Comparison of ENCODE assay signal across 8 cellular contexts in the genomic region with DNA sequence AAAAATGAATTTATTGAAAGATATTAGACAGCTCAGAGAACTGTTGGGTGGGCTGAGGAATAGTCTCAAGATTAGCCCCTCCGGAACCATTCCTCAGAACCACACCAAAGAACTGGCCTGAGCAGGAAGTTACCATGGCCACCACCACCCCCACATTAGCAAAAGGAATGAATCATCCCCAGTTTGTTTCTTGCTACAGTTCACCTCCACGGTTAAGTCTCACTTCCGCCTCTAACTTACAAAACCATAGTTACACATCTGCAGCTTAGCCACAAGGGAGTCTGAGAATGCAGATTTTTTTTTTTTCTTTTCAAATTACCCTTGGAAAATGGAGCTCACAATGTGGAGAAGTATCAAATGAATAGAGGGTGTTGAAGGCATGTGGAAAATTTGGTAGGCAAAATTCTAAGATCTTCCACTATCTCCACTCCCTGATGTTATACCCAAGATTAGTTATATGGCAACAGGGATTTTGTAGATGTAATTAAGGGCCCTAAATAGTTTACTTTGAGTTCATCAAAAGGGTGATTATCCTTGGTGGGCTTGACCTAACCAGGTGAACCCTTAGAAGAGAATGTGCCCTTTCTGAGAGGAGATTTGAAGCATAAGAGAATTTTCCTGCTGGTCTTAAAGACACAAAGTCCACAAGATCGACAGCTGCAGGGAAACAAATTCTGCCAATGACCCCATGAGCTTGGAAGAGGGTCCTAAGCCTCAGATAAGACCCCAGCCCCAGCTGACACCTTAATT.
DNase-seq lines count a peak whose midpoint lies in the region; ATAC-seq and TF ChIP-seq lines count a peak whose summit lies in the region.

No MANE protein-coding gene starts in this region.

- TF ChIP-seq CTCF in BE2C (IDR thresholded peaks at IDR 0.05; ENCODE audit: low read depth, low read length) = no peak

- peaks cover 8% of the 10 kb centered on the region for H3K4me1 ChIP-seq in BE2C

- H3K27me3 ChIP-seq in BE2C = no peaks in the 10 kb centered on the region

- no peaks in the 10 kb centered on the region for H3K9me3 ChIP-seq in BE2C

- no peak overlapping the region for H3K4me3 ChIP-seq in BE2C (ENCODE audit: low read depth, low read length)

- ATAC-seq in GM21529 (IDR thresholded peaks at IDR 0.05; ENCODE audit: unreplicated experiment) = peak; percentile 100

- no peaks in the 10 kb centered on the region for H3K36me3 ChIP-seq in BE2C

- DNase-seq in GM03348 (ENCODE audit: low spot score) (peak; percentile 73), HT1080 (ENCODE audit: low read depth) (peak; percentile 98), germinal center (ENCODE audit: low spot score) (peak; percentile 44), stromal cell of bone marrow (ENCODE audit: low read depth) (peak; percentile 83), foreskin melanocyte (no peak), BE2C (no peak)
- DNase-seq in activated CD4-positive, alpha-beta T cell treated with anti-CD3 and anti-CD28 coated beads, Interleukin-2, amount 50 U/mL, for 4 hours = peak; percentile 7

Comparison
In these comparisons a context has a peak if more than half of its experiments do, and no peak if none do; other contexts are left out.
1. DNase-seq: peak in GM03348 (single experiment), HT1080 (single experiment), activated CD4-positive, alpha-beta T cell treated with anti-CD3 and anti-CD28 coated beads, Interleukin-2, amount 50 U/mL, for 4 hours (2 of 2), germinal center (single experiment) and stromal cell of bone marrow (single experiment); none in foreskin melanocyte (single experiment) and BE2C (single experiment).